Comparison of ENCODE assay signal across 8 cellular contexts in the genomic region with DNA sequence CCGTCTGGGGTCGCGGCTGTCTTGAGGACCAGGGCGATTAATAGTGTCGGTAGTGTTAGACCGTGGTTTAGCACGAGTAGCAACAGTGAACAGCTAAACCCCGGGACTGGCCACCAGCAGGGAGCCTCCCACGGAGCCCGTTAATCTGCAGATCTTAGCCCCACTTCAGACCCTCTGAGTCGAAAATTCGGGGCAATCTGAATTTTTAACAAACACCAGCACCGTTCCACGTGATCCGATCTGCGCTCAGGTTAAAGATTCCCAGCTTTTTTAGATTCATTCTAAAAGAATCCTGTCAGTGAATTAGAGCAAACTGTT. TPM values are rescaled to one million over a fixed set of nuclear protein-coding genes. Genes with fewer than 3 reads are reported as not detected.
A peak's percentile ranks its signal among the peaks of the same experiment; 100 is the strongest.
DNase-seq lines count a peak whose midpoint lies in the region; ATAC-seq and TF ChIP-seq lines count a peak whose summit lies in the region.

No MANE protein-coding gene starts in this region.

- TSS peak; percentile 94 for BruUV-seq in PC-3 (replicated peaks; lab: Mats Ljungman, UMichigan)

- 0 out of 2 replicates have a peak, but pooled peaks cover 3% of the 10 kb centered on the region for H4K20me1 ChIP-seq in PC-3 (ENCODE audit: low read length)

- POLR2A ChIA-PET in PC-3 (lab: Charles Lee; ENCODE audit: unreplicated experiment) = interaction anchor here (0.6 kb wide), 1 partner anchor 75 kb away, joined by 4 read pairs; no protein-coding TSS in a partner anchor

- no peaks in the 10 kb centered on the region for H3F3A ChIP-seq in PC-3 (ENCODE audit: low read length, unreplicated experiment)

- H3K4me1 ChIP-seq in PC-3 (ENCODE audit: insufficient read depth, low read length) = peaks cover 6% of the 10 kb centered on the region; the same call in 1 of the 2 replicates
- peaks cover 31% of the 10 kb centered on the region for H3K4me1 ChIP-seq in psoas muscle

- no peak for TF ChIP-seq CTCF in GM06990 (IDR thresholded peaks at IDR 0.05; ENCODE audit: insufficient read depth, low read length, poor library complexity, severe bottlenecking)
- no peak for TF ChIP-seq CTCF in PC-3 (conservative IDR thresholded peaks at IDR 0.05; ENCODE audit: low read depth, low read length)
- TF ChIP-seq CTCF in psoas muscle (IDR thresholded peaks at IDR 0.05) = no peak

- H3K9me3 ChIP-seq in PC-3 (ENCODE audit: low read length) (no peaks in the 10 kb centered on the region), psoas muscle (no peaks in the 10 kb centered on the region)

- H3K36me3 ChIP-seq in GM06990 (ENCODE audit: control insufficient read depth, insufficient read depth, low read length) (peaks cover 1% of the 10 kb centered on the region), PC-3 (ENCODE audit: low read depth, low read length) (no peaks in the 10 kb centered on the region), psoas muscle (ENCODE audit: insufficient read depth in 1 of 2, low read depth in 1 of 2) (peaks cover 0 to 14% of the 10 kb centered on the region in 2 donors)

- peak overlapping the region; percentile 94 for H3K9ac ChIP-seq in PC-3 (ENCODE audit: low read length)

- peak overlapping the region; percentile 71 for H3K4me2 ChIP-seq in PC-3 (ENCODE audit: low read length)

- CTCF ChIA-PET in PC-3 (lab: Charles Lee) = no interaction called here

- H3K27ac ChIP-seq in PC-3 (ENCODE audit: low read length) (peak overlapping the region; percentile 64), epithelial cell of prostate (peak overlapping the region; percentile 73), psoas muscle (peak overlapping the region; percentile 91)

- DNase-seq in GM06990 (ENCODE audit: extremely low read depth, insufficient read length) (no peak), PC-3 (no peak), epithelial cell of prostate (ENCODE audit: low read depth, low spot score) (no peak), psoas muscle (no peak), LoVo (ENCODE audit: low spot score) (no peak), T1000 (lab: John Stamatoyannopoulos, UW) (no peak)
- no peak for DNase-seq in central memory CD4-positive, alpha-beta T cell

- 16 to 20% (median 19%) methylated on average over 16 of the region's 16 CpGs for WGBS in psoas muscle, 3 donors

- H3K4me3 ChIP-seq in GM06990 (replicated peaks; ENCODE audit: low read depth, low read length) (peak overlapping the region; percentile 92), PC-3 (ENCODE audit: low read length) (peak overlapping the region; percentile 95), psoas muscle (peak overlapping the region; percentile 90)

- peak overlapping the region; percentile 96 for H2AFZ ChIP-seq in PC-3 (ENCODE audit: low read length)

- ATAC-seq in PC-3 = no peak
- ATAC-seq in psoas muscle = no peak
- no peak for ATAC-seq in GM18498 (IDR thresholded peaks at IDR 0.05; ENCODE audit: unreplicated experiment)

- intact Hi-C loops in PC-3 (cut with micrococcal nuclease) = no loop called here
- intact Hi-C loops in psoas muscle (cut with DNase I) = no loop called here

- H3K79me2 ChIP-seq in PC-3 (ENCODE audit: low read length) = peaks cover 43% of the 10 kb centered on the region

- no peaks in the 10 kb centered on the region for H3K9me2 ChIP-seq in PC-3 (replicated peaks; ENCODE audit: low read length)

- H3K27me3 ChIP-seq in GM06990 (replicated peaks; ENCODE audit: control insufficient read depth, insufficient read depth, low read length) = no peaks in the 10 kb centered on the region
- no peaks in the 10 kb centered on the region for H3K27me3 ChIP-seq in PC-3 (ENCODE audit: low read length)
- no peaks in the 10 kb centered on the region for H3K27me3 ChIP-seq in psoas muscle (ENCODE audit: insufficient read depth in 3 of 3, low read length in 2 of 3)

RNA-seq across cellular contexts. Expression of a gene that starts 0.5 kb away (rescaled TPM):
- total RNA-seq in PC-3 (2014; rRNA removed) (243 and 250 TPM in 2 replicates), psoas muscle (1,000 to 10,000 TPM in 1 of 4 donors, 100 to 1,000 TPM in 3; 654 to 1,102 (median 753) TPM)
- polyA plus RNA-seq in psoas muscle = 100 to 1,000 TPM; 754 to 939 (median 892) TPM

RNA-seq across cellular contexts. Expression of a gene that starts 5.6 kb away (rescaled TPM):
- total RNA-seq in PC-3 (2014; rRNA removed) (10.9 and 17.7 TPM in 2 replicates), psoas muscle (1 to 10 TPM; 2.8 to 7.5 (median 4.8) TPM)
- polyA plus RNA-seq in psoas muscle = 10 to 100 TPM in 1 of 3 donors, 1 to 10 TPM in 2; 6.3 to 16.3 (median 9.0) TPM

RNA-seq across cellular contexts. Expression of a gene that starts 26.5 kb away (rescaled TPM):
- total RNA-seq in PC-3 (2014; rRNA removed) (0.11 and 0.35 TPM in 2 replicates), psoas muscle (10 to 100 TPM in 2 of 4 donors, 1 to 10 TPM in 2; 3.5 to 18.8 (median 10.7) TPM)
- polyA plus RNA-seq in psoas muscle = 10 to 100 TPM in 1 of 3 donors, 1 to 10 TPM in 1, under 1 TPM in 1; 0.48 to 13.2 (median 6.1) TPM
